ENCODE assay signal across 22 cellular contexts in genomic region chr14:82724296-82724695, GRCh38.
DNase-seq lines count a peak whose midpoint lies in the region; TF ChIP-seq lines count a peak whose summit lies in the region.
"Had no signal": no experiment of that assay in that cellular context is flagged by ENCODE, and none has a peak within 500 bp of the region (broad histone marks: within the 10 kb centered on the region; RNA-seq: fewer than 3 reads in every experiment).

No MANE protein-coding gene starts in this region.

- H3K9ac ChIP-seq in mammary epithelial cell (ENCODE audit: insufficient read depth, low read length) = no peak overlapping the region
- no peak overlapping the region for H3K9ac ChIP-seq in trophoblast cell (ENCODE audit: low read length)

- TF ChIP-seq CTCF in MCF 10A (IDR thresholded peaks at IDR 0.05; ENCODE audit: unreplicated experiment) (no peak), mammary epithelial cell (conservative IDR thresholded peaks at IDR 0.05 in 1 of 2, IDR thresholded peaks at IDR 0.05 in 1 of 2; ENCODE audit: extremely low read depth in 1 of 2, insufficient read depth in 1 of 2, low read depth in 1 of 2, low read length in 2 of 2) (no peak), fibroblast of mammary gland (conservative IDR thresholded peaks at IDR 0.05; ENCODE audit: control insufficient read depth, insufficient read depth, low read depth, low read length) (no peak), hepatocyte (IDR thresholded peaks at IDR 0.05; ENCODE audit: poor library complexity) (no peak), brain microvascular endothelial cell (IDR thresholded peaks at IDR 0.05; ENCODE audit: low read depth, low read length, missing control alignments) (no peak)

- POLR2A ChIA-PET in MCF 10A (lab: Yijun Ruan, JAX) = interaction anchor here (0.6 kb wide), 1 partner anchor 76 kb away, joined by 3 read pairs; no protein-coding TSS in a partner anchor

- intact Hi-C loops in MCF 10A (cut with micrococcal nuclease) (no loop called here), mammary epithelial cell (cut with micrococcal nuclease) (no loop called here)

- H3K18ac ChIP-seq in trophoblast cell (ENCODE audit: low read length) = no peak overlapping the region

- no peak overlapping the region for H3K27ac Mint-ChIP-seq in MCF 10A (ENCODE audit: low read depth, unreplicated experiment)
- H3K27ac Mint-ChIP-seq: CD14-positive monocyte had no signal

- no peaks in the 10 kb centered on the region for H3K79me1 ChIP-seq in trophoblast cell (ENCODE audit: low read length)

- H2AK5ac ChIP-seq in trophoblast cell (ENCODE audit: low read length) = no peak overlapping the region

- H3K27me3 ChIP-seq in mammary epithelial cell (ENCODE audit: insufficient read depth, low read length) (no peaks in the 10 kb centered on the region), trophoblast cell (ENCODE audit: insufficient read depth, low read length) (no peaks in the 10 kb centered on the region), hepatocyte (no peaks in the 10 kb centered on the region), brain microvascular endothelial cell (replicated peaks) (no peaks in the 10 kb centered on the region)

- H2BK12ac ChIP-seq in trophoblast cell (ENCODE audit: low read length) = no peak overlapping the region

- H2AFZ ChIP-seq in mammary epithelial cell (ENCODE audit: low read depth, low read length) (no peak overlapping the region), trophoblast cell (ENCODE audit: insufficient read depth, low read length, poor library complexity) (no peak overlapping the region), hepatocyte (no peak overlapping the region)
- H2AFZ ChIP-seq: PC-9 had no signal

- H3K4me1 Mint-ChIP-seq in MCF 10A (ENCODE audit: insufficient read depth, unreplicated experiment) = peaks cover 22% of the 10 kb centered on the region
- H3K4me1 Mint-ChIP-seq: CD14-positive monocyte had no signal

- no peaks in the 10 kb centered on the region for H3K79me2 ChIP-seq in mammary epithelial cell (ENCODE audit: insufficient read depth, low read length)
- no peaks in the 10 kb centered on the region for H3K79me2 ChIP-seq in trophoblast cell (ENCODE audit: control insufficient read depth, insufficient read depth, low read length, poor library complexity)
- no peaks in the 10 kb centered on the region for H3K79me2 ChIP-seq in hepatocyte

- CTCF ChIA-PET in MCF 10A (lab: Yijun Ruan, JAX) = no interaction called here
- CTCF ChIA-PET in mammary epithelial cell (lab: Charles Lee; ENCODE audit: low non-redundant PET) = no interaction called here

- 52% methylated on average over 2 of the region's 2 CpGs for WGBS in mammary epithelial cell (ENCODE audit: low coverage, missing lambda C conversion rate)
- WGBS in trophoblast cell (ENCODE audit: extremely low coverage, insufficient coverage, insufficient read length) = no CpG with 5 or more reads among the region's 2 CpGs
- WGBS in hepatocyte (ENCODE audit: low lambda C conversion rate, missing lambda C conversion rate) = 24% methylated on average over 2 of the region's 2 CpGs

- H4K20me1 ChIP-seq in mammary epithelial cell (ENCODE audit: insufficient read depth, low read length) (no peaks in the 10 kb centered on the region), hepatocyte (ENCODE audit: insufficient read depth, poor library complexity, severe bottlenecking) (no peaks in the 10 kb centered on the region)

- H3K27me3 Mint-ChIP-seq in MCF 10A (ENCODE audit: insufficient read depth, unreplicated experiment) = no peaks in the 10 kb centered on the region

- H3K9me3 ChIP-seq in mammary epithelial cell (replicated peaks; ENCODE audit: insufficient read depth, low read length) (no peaks in the 10 kb centered on the region), trophoblast cell (ENCODE audit: insufficient read depth, low read depth, low read length) (peaks cover 4% of the 10 kb centered on the region), hepatocyte (ENCODE audit: low read depth) (no peaks in the 10 kb centered on the region)

- no peak overlapping the region for H2BK120ac ChIP-seq in trophoblast cell (ENCODE audit: insufficient read depth, low read length, poor library complexity)

- H3K4me1 ChIP-seq in mammary epithelial cell (ENCODE audit: insufficient read depth, low read length) (no peaks in the 10 kb centered on the region), trophoblast cell (ENCODE audit: control insufficient read depth in 1 of 2, insufficient read depth in 2 of 2, low read length in 2 of 2) (no peaks in the 10 kb centered on the region), hepatocyte (ENCODE audit: insufficient read depth) (no peaks in the 10 kb centered on the region)

- BruUV-seq in MCF 10A (replicated peaks; lab: Mats Ljungman, UMichigan) = no TSS peak
- no TSS peak for BruUV-seq in mammary epithelial cell (replicated peaks; lab: Mats Ljungman, UMichigan)

- peaks cover 10% of the 10 kb centered on the region for H3K9me3 Mint-ChIP-seq in MCF 10A (ENCODE audit: unreplicated experiment)

- no peaks in the 10 kb centered on the region for H3K36me3 Mint-ChIP-seq in MCF 10A (ENCODE audit: insufficient read depth, unreplicated experiment)
- H3K36me3 Mint-ChIP-seq: CD14-positive monocyte had no signal

- dilution Hi-C loops in mammary epithelial cell (cut with HindIII; ENCODE audit: low sequenced_read_pairs) = no loop called here

- H4K8ac ChIP-seq in trophoblast cell (ENCODE audit: low read depth, low read length) = no peak overlapping the region

- no peak overlapping the region for H3K23ac ChIP-seq in trophoblast cell (ENCODE audit: low read length)

- in situ Hi-C loops in mammary epithelial cell (cut with MboI; ENCODE audit: low sequenced_read_pairs in 2 of 2) = no loop called here
- in situ Hi-C loops in brain microvascular endothelial cell (cut with HindIII; ENCODE audit: low pct_ligation_motif_present, low sequenced_read_pairs) = no loop called here

- no peak overlapping the region for H3K14ac ChIP-seq in trophoblast cell (ENCODE audit: low read length)

- H3K27ac ChIP-seq in mammary epithelial cell (ENCODE audit: insufficient read depth, low read depth, low read length) (no peak overlapping the region), trophoblast cell (ENCODE audit: low read depth, low read length) (no peak overlapping the region), hepatocyte (no peak overlapping the region), brain microvascular endothelial cell (no peak overlapping the region)
- H3K27ac ChIP-seq: PC-9, RWPE1, SK-N-MC had no signal

- H3K36me3 ChIP-seq in mammary epithelial cell (ENCODE audit: insufficient read depth, low read length) (no peaks in the 10 kb centered on the region), trophoblast cell (ENCODE audit: control insufficient read depth in 1 of 2, insufficient read depth in 2 of 2, low read length in 2 of 2) (no peaks in the 10 kb centered on the region), hepatocyte (replicated peaks; ENCODE audit: insufficient read depth, low read depth) (no peaks in the 10 kb centered on the region), brain microvascular endothelial cell (replicated peaks) (no peaks in the 10 kb centered on the region)

- no peak overlapping the region for H4K12ac ChIP-seq in trophoblast cell (ENCODE audit: low read depth, low read length)

- no peak overlapping the region for H4K91ac ChIP-seq in trophoblast cell (ENCODE audit: low read depth, low read length)

- H3K4ac ChIP-seq in trophoblast cell (ENCODE audit: low read depth, low read length) = no peak overlapping the region

- H3K4me2 ChIP-seq in mammary epithelial cell (ENCODE audit: insufficient read depth, low read depth, low read length) = no peak overlapping the region
- H3K4me2 ChIP-seq in trophoblast cell (ENCODE audit: low read length) = no peak overlapping the region
- H3K4me2 ChIP-seq in hepatocyte = no peak overlapping the region
- H3K4me2 ChIP-seq: PC-9 had no signal

- H3K4me3 ChIP-seq in mammary epithelial cell (replicated peaks in 1 of 3; ENCODE audit: insufficient read depth in 1 of 3, low read depth in 2 of 3, low read length in 3 of 3) = no peak overlapping the region
- no peak overlapping the region for H3K4me3 ChIP-seq in fibroblast of mammary gland (ENCODE audit: control insufficient read depth, low read depth, low read length)
- H3K4me3 ChIP-seq in trophoblast cell (ENCODE audit: low read depth, low read length) = no peak overlapping the region
- no peak overlapping the region for H3K4me3 ChIP-seq in hepatocyte
- H3K4me3 ChIP-seq in brain microvascular endothelial cell (ENCODE audit: low read depth, low read length) = no peak overlapping the region
- H3K4me3 ChIP-seq: K562, PC-9, SK-N-MC had no signal

- DNase-seq in MCF 10A (ENCODE audit: unreplicated experiment) = peak; percentile 15
- DNase-seq in mammary epithelial cell = no peak
- DNase-seq in OCI-M1 (lab: John Stamatoyannopoulos, UW) = peak; percentile 27
- peak; percentile 54 for DNase-seq in fibroblast of mammary gland (ENCODE audit: low read depth)
- no peak for DNase-seq in trophoblast cell
- DNase-seq in hepatocyte (ENCODE audit: low spot score) = no peak
- no peak for DNase-seq in brain microvascular endothelial cell
- DNase-seq: 8988T, AML-193, EL, GF-D8, NCI-H1105, NCI-H146, NCI-H2029, NCI-H226, NCI-H524, PC-9, SHP77 treated with DMSO at 0.1 percent for 48 hours had no signal

- no peak overlapping the region for H2BK5ac ChIP-seq in trophoblast cell (ENCODE audit: low read depth, low read length, poor library complexity)

- H3K4me3 Mint-ChIP-seq in MCF 10A (ENCODE audit: unreplicated experiment) = no peak overlapping the region
- H3K4me3 Mint-ChIP-seq: CD14-positive monocyte had no signal

- no peaks in the 10 kb centered on the region for H3K9me2 ChIP-seq in hepatocyte (replicated peaks; ENCODE audit: insufficient read depth)

Comparison
In these comparisons a context has a peak if more than half of its experiments do, and no peak if none do; other contexts are left out.
1. DNase-seq: peak in MCF 10A (single experiment), OCI-M1 (single experiment) and fibroblast of mammary gland (single experiment); none in mammary epithelial cell (single experiment), trophoblast cell (0 of 2), hepatocyte (single experiment) and brain microvascular endothelial cell (single experiment).